In genomic region chr17:39663688-39664580, GRCh38 we compare ENCODE assay signal across 11 cellular contexts. TPM values are rescaled to one million over a fixed set of nuclear protein-coding genes. Genes with fewer than 3 reads are reported as not detected.
DNase-seq lines count a peak whose midpoint lies in the region; ATAC-seq and TF ChIP-seq lines count a peak whose summit lies in the region.
"Had no signal": no experiment of that assay in that cellular context is flagged by ENCODE, and none has a peak within 500 bp of the region (broad histone marks: within the 10 kb centered on the region; RNA-seq: fewer than 3 reads in every experiment).

No MANE protein-coding gene starts in this region.

- H3K9ac ChIP-seq in ES-I3 (ENCODE audit: low read depth, low read length) (peak overlapping the region; percentile 47; the same call in 1 of the 2 replicates), skeletal muscle tissue (ENCODE audit: low read depth in 1 of 3, low read length in 3 of 3) (peak overlapping the region; percentile 100)

- peaks cover 35% of the 10 kb centered on the region for H3K4me1 ChIP-seq in ES-I3 (ENCODE audit: insufficient read depth, low read length)
- peaks cover 35% of the 10 kb centered on the region for H3K4me1 ChIP-seq in PC-9 (replicated peaks; ENCODE audit: insufficient read depth)
- peaks cover 4% of the 10 kb centered on the region for H3K4me1 ChIP-seq in right cardiac atrium (ENCODE audit: control insufficient read depth, insufficient read depth, low read length)
- H3K4me1 ChIP-seq in skeletal muscle tissue (ENCODE audit: control insufficient read depth in 3 of 3, insufficient read depth in 3 of 3, low read length in 3 of 3) = peaks cover 56 to 88% (median 75%) of the 10 kb centered on the region in 3 donors

- H3K27me3 ChIP-seq in PC-9 (ENCODE audit: insufficient read depth, low read depth) (no peaks in the 10 kb centered on the region), right cardiac atrium (ENCODE audit: control insufficient read depth, insufficient read depth) (no peaks in the 10 kb centered on the region), skeletal muscle tissue (ENCODE audit: control insufficient read depth in 3 of 3, insufficient read depth in 3 of 3, low read length in 3 of 3) (no peaks in the 10 kb centered on the region)
- H3K27me3 ChIP-seq: cardiac muscle cell had no signal

- H3K9me2 ChIP-seq in PC-9 (ENCODE audit: insufficient read depth) = no peaks in the 10 kb centered on the region

- H4K20me1 ChIP-seq in PC-9 (ENCODE audit: insufficient read depth) = no peaks in the 10 kb centered on the region

- 0 out of 2 replicates have a peak overlapping the region, but pooled peaks have one; percentile 7 for H3K27ac ChIP-seq in PC-9
- H3K27ac ChIP-seq in right cardiac atrium (ENCODE audit: low read length) = peak overlapping the region; percentile 90
- peak overlapping the region; percentile 100 for H3K27ac ChIP-seq in skeletal muscle tissue (ENCODE audit: low read depth, low read length)

- H3F3A ChIP-seq in PC-9 (ENCODE audit: insufficient read depth, low read depth) = peaks cover 18% of the 10 kb centered on the region

- no peak for ATAC-seq in right cardiac atrium
- ATAC-seq in GM19351 (IDR thresholded peaks at IDR 0.05; ENCODE audit: unreplicated experiment) = no peak
- no peak for ATAC-seq in GM19395 (IDR thresholded peaks at IDR 0.05; ENCODE audit: unreplicated experiment)
- ATAC-seq: activated CD8-positive, alpha-beta memory T cell treated with anti-CD3 and anti-CD28 coated beads, Interleukin-2, amount 10 ng/mL, durations not matched to agents 7 days and 5 days had no signal

- H3K36me3 ChIP-seq in ES-I3 (ENCODE audit: insufficient read depth, low read length) (no peaks in the 10 kb centered on the region; the same call in 1 of the 2 replicates), PC-9 (ENCODE audit: low read depth) (no peaks in the 10 kb centered on the region), skeletal muscle tissue (ENCODE audit: control insufficient read depth in 3 of 3, insufficient read depth in 3 of 3, low read length in 3 of 3) (peaks cover 2 to 12% (median 11%) of the 10 kb centered on the region in 3 donors)

- CTCF ChIA-PET in PC-9 (lab: Charles Lee) = no interaction called here

- TSS peak; percentile 26 for BruUV-seq in PC-9 (replicated peaks; lab: Mats Ljungman, UMichigan)

- no peak for TF ChIP-seq CTCF in PC-9 (conservative IDR thresholded peaks at IDR 0.05)

- 39% methylated on average over 17 of the region's 17 CpGs for WGBS in right cardiac atrium

- peak overlapping the region; percentile 49; the same call in 1 of the 2 replicates for H3K4me3 ChIP-seq in PC-9
- H3K4me3 ChIP-seq in right cardiac atrium (ENCODE audit: low read length) = no peak overlapping the region
- peak overlapping the region; percentile 89 to 98 (median 91) for H3K4me3 ChIP-seq in skeletal muscle tissue (ENCODE audit: low read length in 3 of 3)
- H3K4me3 ChIP-seq: cardiac muscle cell had no signal

- POLR2A ChIA-PET in PC-9 (lab: Charles Lee; ENCODE audit: unreplicated experiment) = no interaction called here

- H3K79me2 ChIP-seq in PC-9 (ENCODE audit: low read depth) = no peaks in the 10 kb centered on the region

- H3K9me3 ChIP-seq in ES-I3 (ENCODE audit: control insufficient read depth, insufficient read depth, low read length) (no peaks in the 10 kb centered on the region), PC-9 (ENCODE audit: insufficient read depth, low read depth) (no peaks in the 10 kb centered on the region), right cardiac atrium (ENCODE audit: control insufficient read depth, low read length) (no peaks in the 10 kb centered on the region), skeletal muscle tissue (ENCODE audit: control insufficient read depth in 3 of 3, low read length in 3 of 3) (no peaks in the 10 kb centered on the region)

- intact Hi-C loops in PC-9 (cut with micrococcal nuclease; ENCODE audit: unreplicated experiment) = no loop called here
- intact Hi-C loops in right cardiac atrium (cut with DNase I) = loop anchor here in 1 of 4 donors (10.0 kb wide), 1 partner anchor 61 kb away; no protein-coding TSS in a partner anchor

- DNase-seq in PC-9 (peak; percentile 52 to 74), right cardiac atrium (peak in 2 of 3 donors; percentile 71 to 79), NCI-H187 (lab: John Stamatoyannopoulos, UW) (no peak)
- DNase-seq in activated T-cell treated with anti-CD3 and anti-CD28 coated beads, Interleukin-2, amount 50 U/mL, for 1 hour = no peak
- DNase-seq: activated CD8-positive, alpha-beta memory T cell treated with anti-CD3 and anti-CD28 coated beads, Interleukin-2, amount 10 ng/mL, durations not matched to agents 7 days and 5 days had no signal

- H2AFZ ChIP-seq in PC-9 = no peak overlapping the region; the same call in 1 of the 2 replicates

- H3K4me2 ChIP-seq in PC-9 = peak overlapping the region; percentile 82

RNA-seq across cellular contexts. Expression of gene TCAP, which starts 1.2 kb away (rescaled TPM):
- total RNA-seq in PC-9 (2021) (1.2 and 1.6 TPM in 2 replicates), right cardiac atrium (1,000 to 10,000 TPM; 2,357 to 4,356 (median 2,957) TPM), skeletal muscle tissue (78.8 TPM)
- 4,928 TPM for polyA plus RNA-seq in right cardiac atrium

RNA-seq across cellular contexts. Expression of gene PNMT, which starts 4.3 kb away (rescaled TPM):
- 0.75 and 1.1 TPM in 2 replicates for total RNA-seq in PC-9 (2021)
- 10 to 100 TPM; 18.1 to 39.6 (median 21.3) TPM for total RNA-seq in right cardiac atrium
- polyA plus RNA-seq in right cardiac atrium = 32.7 TPM
- 0.52 TPM for total RNA-seq in skeletal muscle tissue
- total RNA-seq: activated CD8-positive, alpha-beta memory T cell treated with anti-CD3 and anti-CD28 coated beads, Interleukin-2, amount 10 ng/mL, durations not matched to agents 7 days and 5 days; pulmonary artery endothelial cell had no signal

RNA-seq across cellular contexts. Expression of gene PGAP3, which starts 23.9 kb away (rescaled TPM):
- 15.0 and 16.2 TPM in 2 replicates for total RNA-seq in PC-9 (2021)
- total RNA-seq in right cardiac atrium = 10 to 100 TPM; 12.9 to 24.0 (median 15.2) TPM
- 13.6 TPM for polyA plus RNA-seq in right cardiac atrium
- total RNA-seq in skeletal muscle tissue = 7.3 TPM

RNA-seq across cellular contexts. Expression of gene STARD3, which starts 27.0 kb away (rescaled TPM):
- total RNA-seq in PC-9 (2021) (47.7 and 55.9 TPM in 2 replicates), right cardiac atrium (10 to 100 TPM; 19.2 to 26.2 (median 22.9) TPM), skeletal muscle tissue (11.5 TPM)
- 22.7 TPM for polyA plus RNA-seq in right cardiac atrium

RNA-seq across cellular contexts. Expression of gene ERBB2, which starts 35.9 kb away (rescaled TPM):
- 87.2 and 90.6 TPM in 2 replicates for total RNA-seq in PC-9 (2021)
- 100 to 1,000 TPM in 3 of 4 donors, 10 to 100 TPM in 1; 99.2 to 178 (median 114) TPM for total RNA-seq in right cardiac atrium
- polyA plus RNA-seq in right cardiac atrium = 56.4 TPM
- 69.9 TPM for total RNA-seq in skeletal muscle tissue

Comparison
In these comparisons a context has a peak if more than half of its experiments do, and no peak if none do; other contexts are left out.
1. DNase-seq: peak in PC-9 (2 of 2) and right cardiac atrium (2 of 3); none in activated T-cell treated with anti-CD3 and anti-CD28 coated beads, Interleukin-2, amount 50 U/mL, for 1 hour (single experiment) and NCI-H187 (0 of 2).
2. H3K27ac ChIP-seq: peak in every context shown above with its lines; median percentile 100 in skeletal muscle tissue; 90 in right cardiac atrium; 7 in PC-9.
3. RNA of gene TCAP, which starts 1.2 kb away (total RNA-seq): 2,357 to 4,356 TPM in right cardiac atrium and 78.8 TPM in skeletal muscle tissue (single experiment); 1.2 to 1.6 TPM in PC-9; every median in the first group is over 10 times any median in the second.